8 cellular contexts compared by ENCODE assay signal in genomic region chrX:47093248-47093647, GRCh38. TPM values are rescaled to one million over a fixed set of nuclear protein-coding genes. Genes with fewer than 3 reads are reported as not detected.
DNase-seq lines count a peak whose midpoint lies in the region; ATAC-seq and TF ChIP-seq lines count a peak whose summit lies in the region.

No MANE protein-coding gene starts in this region.

- intact Hi-C loops in activated CD4-positive, alpha-beta T cell treated with anti-CD3 and anti-CD28 coated beads for 36 hours (cut with DNase I, micrococcal nuclease): loop anchor here (2.0 to 5.0 kb wide), 5 partner anchors 62 to 336 kb away; partner anchors contain the start of genes SLC9A7 (in 2 of the 2) and JADE3 (in 1 of the 2)
- intact Hi-C loops in MCF 10A (cut with micrococcal nuclease): loop anchor here (1.0 to 5.0 kb wide), 3 partner anchors 190 to 536 kb away; partner anchors contain the start of gene SLC9A7

- DNase-seq in activated CD4-positive, alpha-beta T cell treated with anti-CD3 and anti-CD28 coated beads for 36 hours: peak; percentile 10
- no peak for DNase-seq in activated CD4-positive, alpha-beta T cell treated with anti-CD3 and anti-CD28 coated beads for 1 hour
- DNase-seq in NCI-H1105 treated with DMSO at 0.1 percent for 48 hours (lab: John Stamatoyannopoulos, UW) (peak; percentile 31), MCF 10A (ENCODE audit: unreplicated experiment) (peak; percentile 47), ureter (ENCODE audit: low spot score) (no peak)
- DNase-seq in stimulated activated naive CD4-positive, alpha-beta T cell treated with Interleukin-2 at 50 U/mL for 16 hours (lab: John Stamatoyannopoulos, UW): no peak

- peaks cover 10% of the 10 kb centered on the region for H3K4me1 Mint-ChIP-seq in activated CD4-positive, alpha-beta T cell treated with anti-CD3 and anti-CD28 coated beads for 36 hours
- no peaks in the 10 kb centered on the region for H3K4me1 Mint-ChIP-seq in MCF 10A (ENCODE audit: insufficient read depth, unreplicated experiment)
- H3K4me1 Mint-ChIP-seq in nephron: no peaks in the 10 kb centered on the region

- H3K27ac Mint-ChIP-seq in activated CD4-positive, alpha-beta T cell treated with anti-CD3 and anti-CD28 coated beads for 36 hours: no peak overlapping the region
- H3K27ac Mint-ChIP-seq in MCF 10A (ENCODE audit: low read depth, unreplicated experiment) (no peak overlapping the region), nephron (no peak overlapping the region)

- POLR2A ChIA-PET in activated CD4-positive, alpha-beta T cell treated with anti-CD3 and anti-CD28 coated beads for 36 hours (lab: Charles Lee): interaction anchor here (1.2 kb wide), 1 partner anchor 186 kb away, joined by 3 read pairs; no protein-coding TSS in a partner anchor
- POLR2A ChIA-PET in MCF 10A (lab: Yijun Ruan, JAX): interaction anchor here (0.7 to 1.5 kb wide), 4 partner anchors 36 to 334 kb away, joined by 3 to 4 read pairs (median 3); partner anchors contain the start of gene NDUFB11

- TF ChIP-seq CTCF in MCF 10A (IDR thresholded peaks at IDR 0.05; ENCODE audit: unreplicated experiment) (no peak), nephron (IDR thresholded peaks at IDR 0.05; ENCODE audit: unreplicated experiment in 3 of 3) (peak; percentile 33 to 66 (median 48))

- H3K27me3 Mint-ChIP-seq in activated CD4-positive, alpha-beta T cell treated with anti-CD3 and anti-CD28 coated beads for 36 hours: no peaks in the 10 kb centered on the region
- H3K27me3 Mint-ChIP-seq in MCF 10A (ENCODE audit: insufficient read depth, unreplicated experiment): peaks cover 88% of the 10 kb centered on the region
- H3K27me3 Mint-ChIP-seq in nephron (ENCODE audit: low read depth): no peaks in the 10 kb centered on the region

- CTCF ChIA-PET in activated CD4-positive, alpha-beta T cell treated with anti-CD3 and anti-CD28 coated beads for 36 hours (lab: Charles Lee): interaction anchor here (0.7 to 1.5 kb wide), 9 partner anchors 13 to 707 kb away, joined by 3 to 8 read pairs (median 3); no protein-coding TSS in a partner anchor
- CTCF ChIA-PET in MCF 10A (lab: Yijun Ruan, JAX): interaction anchor here (0.5 to 2.0 kb wide), 21 partner anchors 9 to 1001 kb away, joined by 3 to 6 read pairs (median 3); partner anchors contain the start of gene RGN

- ATAC-seq in activated CD4-positive, alpha-beta T cell treated with anti-CD3 and anti-CD28 coated beads for 36 hours: no peak
- ATAC-seq in GM21526 (IDR thresholded peaks at IDR 0.05; ENCODE audit: low FRiP score, unreplicated experiment): no peak

- no TSS peak for BruUV-seq in MCF 10A (replicated peaks; lab: Mats Ljungman, UMichigan)

- H3K9me3 Mint-ChIP-seq in activated CD4-positive, alpha-beta T cell treated with anti-CD3 and anti-CD28 coated beads for 36 hours (ENCODE audit: low read depth): no peaks in the 10 kb centered on the region
- no peaks in the 10 kb centered on the region for H3K9me3 Mint-ChIP-seq in MCF 10A (ENCODE audit: unreplicated experiment)
- peaks cover 4% of the 10 kb centered on the region for H3K9me3 Mint-ChIP-seq in nephron

- no peak overlapping the region for H3K4me3 Mint-ChIP-seq in activated CD4-positive, alpha-beta T cell treated with anti-CD3 and anti-CD28 coated beads for 36 hours
- H3K4me3 Mint-ChIP-seq in MCF 10A (ENCODE audit: unreplicated experiment): no peak overlapping the region
- H3K4me3 Mint-ChIP-seq in nephron: no peak overlapping the region

- no peaks in the 10 kb centered on the region for H3K36me3 Mint-ChIP-seq in activated CD4-positive, alpha-beta T cell treated with anti-CD3 and anti-CD28 coated beads for 36 hours (ENCODE audit: low read depth)
- H3K36me3 Mint-ChIP-seq in MCF 10A (ENCODE audit: insufficient read depth, unreplicated experiment): no peaks in the 10 kb centered on the region
- H3K36me3 Mint-ChIP-seq in nephron (ENCODE audit: low read depth): no peaks in the 10 kb centered on the region

RNA-seq across cellular contexts. Expression of gene RGN, which starts 15.0 kb away (rescaled TPM):
- total RNA-seq in activated CD4-positive, alpha-beta T cell treated with anti-CD3 and anti-CD28 coated beads for 36 hours: not detected
- total RNA-seq in MCF 10A (2022) (not detected in 2 replicates), ureter (7.0 TPM)

RNA-seq across cellular contexts. Expression of gene NDUFB11, which starts 51.3 kb away (rescaled TPM):
- total RNA-seq in activated CD4-positive, alpha-beta T cell treated with anti-CD3 and anti-CD28 coated beads for 36 hours: 10 to 100 TPM; 89.9 to 90.8 TPM
- 91.8 and 98.5 TPM in 2 replicates for total RNA-seq in MCF 10A (2022)
- total RNA-seq in ureter: 77.2 TPM

RNA-seq across cellular contexts. Expression of gene RBM10, which starts 51.8 kb away (rescaled TPM):
- 10 to 100 TPM; 63.8 to 72.1 TPM for total RNA-seq in activated CD4-positive, alpha-beta T cell treated with anti-CD3 and anti-CD28 coated beads for 36 hours
- 63.3 and 69.5 TPM in 2 replicates for total RNA-seq in MCF 10A (2022)
- 38.5 TPM for total RNA-seq in ureter

Comparison
In these comparisons a context has a peak if more than half of its experiments do, and no peak if none do; other contexts are left out.
1. DNase-seq: peak in activated CD4-positive, alpha-beta T cell treated with anti-CD3 and anti-CD28 coated beads for 36 hours (single experiment), NCI-H1105 treated with DMSO at 0.1 percent for 48 hours (single experiment) and MCF 10A (single experiment); none in activated CD4-positive, alpha-beta T cell treated with anti-CD3 and anti-CD28 coated beads for 1 hour (single experiment), ureter (single experiment) and stimulated activated naive CD4-positive, alpha-beta T cell treated with Interleukin-2 at 50 U/mL for 16 hours (single experiment).